ENCODE assay signal across 8 cellular contexts in the genomic region with DNA sequence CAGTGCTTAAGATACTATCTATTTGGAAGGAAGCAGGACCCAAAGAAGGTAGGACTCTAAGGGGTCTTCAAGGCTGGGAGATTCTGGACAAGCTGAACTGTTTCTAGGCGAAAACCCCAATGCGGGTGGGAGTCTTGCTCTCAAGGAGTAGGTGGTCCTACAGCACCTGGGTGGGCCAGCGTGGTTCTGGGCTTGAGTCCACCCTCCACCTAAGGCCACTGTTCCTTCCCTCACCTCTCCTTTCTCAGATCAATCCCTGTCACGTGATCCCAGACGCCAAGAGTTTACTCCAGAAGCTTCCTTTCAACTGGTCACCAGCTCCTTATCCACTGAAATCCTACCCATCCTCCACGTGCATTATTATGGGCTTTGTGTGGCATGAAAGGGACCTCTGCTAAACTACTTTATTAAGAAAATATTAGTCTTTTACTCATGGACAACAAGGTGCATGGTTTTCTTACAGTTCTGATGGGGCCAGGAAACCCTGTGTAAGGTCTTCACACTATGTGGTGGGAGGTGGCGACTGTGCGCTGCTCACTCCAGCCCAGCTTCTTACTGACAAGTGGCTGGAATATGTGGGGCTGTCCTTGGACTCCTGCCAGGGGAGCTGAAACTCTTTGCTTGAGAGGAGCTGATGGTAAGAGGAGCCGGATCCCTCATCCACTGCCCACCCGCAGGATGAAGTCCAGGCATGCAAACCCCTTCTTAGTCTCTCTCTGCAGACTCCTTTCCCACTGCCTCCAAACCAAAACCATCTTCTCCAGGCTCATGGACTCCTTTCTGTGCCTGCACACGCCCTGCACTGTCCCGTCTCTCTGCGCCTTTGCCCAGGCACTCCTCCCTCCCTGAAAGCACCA. TPM values are rescaled to one million over a fixed set of nuclear protein-coding genes. Genes with fewer than 3 reads are reported as not detected.
DNase-seq lines count a peak whose midpoint lies in the region; ATAC-seq and TF ChIP-seq lines count a peak whose summit lies in the region.

No MANE protein-coding gene starts in this region.

- no peaks in the 10 kb centered on the region for H3K27me3 Mint-ChIP-seq in naive thymus-derived CD4-positive, alpha-beta T cell

- 0 out of 2 replicates have a peak, but pooled peaks cover 4% of the 10 kb centered on the region for H3K27me3 ChIP-seq in SJSA1 (replicated peaks)
- no peaks in the 10 kb centered on the region for H3K27me3 ChIP-seq in naive thymus-derived CD4-positive, alpha-beta T cell (ENCODE audit: control insufficient read depth in 2 of 2, insufficient read depth in 2 of 2, low read length in 2 of 2)

- CTCF ChIA-PET in naive thymus-derived CD4-positive, alpha-beta T cell (lab: Charles Lee) = interaction anchor here (0.6 to 1.3 kb wide), 7 partner anchors 14 to 427 kb away, joined by 3 to 6 read pairs (median 3); partner anchors contain the start of gene ZNF783

- H3K9me3 ChIP-seq in SJSA1 (replicated peaks) = no peaks in the 10 kb centered on the region
- H3K9me3 ChIP-seq in naive thymus-derived CD4-positive, alpha-beta T cell (ENCODE audit: control insufficient read depth in 2 of 3, low read length in 3 of 3) = no peaks in the 10 kb centered on the region

- ATAC-seq in naive thymus-derived CD4-positive, alpha-beta T cell = no peak
- no peak for ATAC-seq in GM21528 (IDR thresholded peaks at IDR 0.05; ENCODE audit: low FRiP score, unreplicated experiment)

- TF ChIP-seq CTCF in epithelial cell of proximal tubule (conservative IDR thresholded peaks at IDR 0.05; ENCODE audit: low read depth, low read length) = no peak

- no peak overlapping the region for H3K27ac ChIP-seq in SJSA1
- peak overlapping the region; percentile 82 for H3K27ac ChIP-seq in naive thymus-derived CD4-positive, alpha-beta T cell (ENCODE audit: low read depth, low read length)

- H3K9me3 Mint-ChIP-seq in naive thymus-derived CD4-positive, alpha-beta T cell = no peaks in the 10 kb centered on the region

- DNase-seq in stimulated activated CD4-positive, alpha-beta T cell treated with anti-CD3 and anti-CD28 coated beads, Interleukin-15, amount 100 ng/mL, for 24 hours = peak; percentile 34
- DNase-seq in stimulated activated CD4-positive, alpha-beta T cell treated with anti-CD3 and anti-CD28 coated beads, Interleukin-12 subunit alpha, Interleukin-12 subunit beta, amount 100 ng/mL, for 4 hours = no peak
- DNase-seq in SJSA1 (ENCODE audit: low read depth in 1 of 2, low spot score in 2 of 2) (peak; percentile 65 to 83), epithelial cell of proximal tubule (ENCODE audit: low read depth) (peak; percentile 31), SKM-1 treated with dmso at 0.1 percent for 144 hours (lab: John Stamatoyannopoulos, UW; ENCODE audit: unreplicated experiment) (no peak), NCI-H146 treated with DMSO at 0.1 percent for 48 hours (lab: John Stamatoyannopoulos, UW; ENCODE audit: unreplicated experiment) (no peak)
- DNase-seq in naive thymus-derived CD4-positive, alpha-beta T cell = no peak

- peaks cover 4 to 29% (median 11%) of the 10 kb centered on the region in 5 donors for H3K36me3 Mint-ChIP-seq in naive thymus-derived CD4-positive, alpha-beta T cell

- peak overlapping the region; percentile 92 to 99 (median 96) for H3K4me3 Mint-ChIP-seq in naive thymus-derived CD4-positive, alpha-beta T cell

- peaks cover 14% of the 10 kb centered on the region for H3K4me1 ChIP-seq in SJSA1 (replicated peaks)
- H3K4me1 ChIP-seq in naive thymus-derived CD4-positive, alpha-beta T cell (ENCODE audit: control insufficient read depth in 2 of 2, insufficient read depth in 2 of 2, low read length in 2 of 2) = peaks cover 19 to 27% of the 10 kb centered on the region in 2 donors

- peak overlapping the region; percentile 23 to 97 (median 95) for H3K27ac Mint-ChIP-seq in naive thymus-derived CD4-positive, alpha-beta T cell

- intact Hi-C loops in naive thymus-derived CD4-positive, alpha-beta T cell (cut with micrococcal nuclease) = loop anchor here (2.0 to 10.0 kb wide), 8 partner anchors 129 to 1731 kb away; partner anchors contain the start of genes ZNF282 (in 2 of the 2), ABCF2 (in 1 of the 2), CUL1 (in 1 of the 2) and PDIA4 (in 1 of the 2)

- POLR2A ChIA-PET in naive thymus-derived CD4-positive, alpha-beta T cell (lab: Charles Lee) = interaction anchor here (0.8 to 1.4 kb wide), 2 partner anchors 37 to 490 kb away, joined by 3 to 5 read pairs; no protein-coding TSS in a partner anchor

- peaks cover 21 to 46% (median 30%) of the 10 kb centered on the region in 7 donors for H3K4me1 Mint-ChIP-seq in naive thymus-derived CD4-positive, alpha-beta T cell

- H3K36me3 ChIP-seq in SJSA1 = peaks cover 39% of the 10 kb centered on the region
- peaks cover 0 to 32% (median 0%) of the 10 kb centered on the region in 3 experiments for H3K36me3 ChIP-seq in naive thymus-derived CD4-positive, alpha-beta T cell (ENCODE audit: control insufficient read depth in 2 of 3, insufficient read depth in 3 of 3, low read length in 3 of 3)

- H3K4me3 ChIP-seq in SJSA1 (peak overlapping the region; percentile 98), epithelial cell of proximal tubule (ENCODE audit: low read depth, low read length) (peak overlapping the region; percentile 82)
- peak overlapping the region; percentile 67 for H3K4me3 ChIP-seq in naive thymus-derived CD4-positive, alpha-beta T cell (ENCODE audit: low read length)

RNA-seq across cellular contexts. Expression of gene ZNF746, which starts 1.6 kb away (rescaled TPM):
- total RNA-seq in SJSA1 (2014; rRNA removed; shearing (Covaris generic)) = 21.2 and 22.2 TPM in 2 replicates
- total RNA-seq in epithelial cell of proximal tubule = 18.5 and 22.1 TPM in 2 replicates
- 10 to 100 TPM; 23.6 to 32.0 (median 24.4) TPM for total RNA-seq in naive thymus-derived CD4-positive, alpha-beta T cell
- polyA plus RNA-seq in naive thymus-derived CD4-positive, alpha-beta T cell = 10 to 100 TPM in 1 of 2 donors, 1 to 10 TPM in 1; 7.6 to 14.9 TPM

RNA-seq across cellular contexts. Expression of gene ZNF777, which starts 35.2 kb away (rescaled TPM):
- total RNA-seq in SJSA1 (2014; rRNA removed; shearing (Covaris generic)) = 1.8 and 6.6 TPM in 2 replicates
- 9.1 and 11.3 TPM in 2 replicates for total RNA-seq in epithelial cell of proximal tubule
- 10 to 100 TPM; 11.2 to 16.1 (median 14.3) TPM for total RNA-seq in naive thymus-derived CD4-positive, alpha-beta T cell
- 1 to 10 TPM in 1 of 2 donors, under 1 TPM in 1; 0.76 to 3.8 TPM for polyA plus RNA-seq in naive thymus-derived CD4-positive, alpha-beta T cell

Comparison
In these comparisons a context has a peak if more than half of its experiments do, and no peak if none do; other contexts are left out.
1. DNase-seq: peak in stimulated activated CD4-positive, alpha-beta T cell treated with anti-CD3 and anti-CD28 coated beads, Interleukin-15, amount 100 ng/mL, for 24 hours (single experiment), SJSA1 (2 of 2) and epithelial cell of proximal tubule (single experiment); none in stimulated activated CD4-positive, alpha-beta T cell treated with anti-CD3 and anti-CD28 coated beads, Interleukin-12 subunit alpha, Interleukin-12 subunit beta, amount 100 ng/mL, for 4 hours (single experiment), naive thymus-derived CD4-positive, alpha-beta T cell (0 of 9), SKM-1 treated with dmso at 0.1 percent for 144 hours (single experiment) and NCI-H146 treated with DMSO at 0.1 percent for 48 hours (single experiment).
2. Peak in every context shown above with its lines, with median percentiles within 50 percentile points of each other: H3K4me3 ChIP-seq.